In the genomic region with DNA sequence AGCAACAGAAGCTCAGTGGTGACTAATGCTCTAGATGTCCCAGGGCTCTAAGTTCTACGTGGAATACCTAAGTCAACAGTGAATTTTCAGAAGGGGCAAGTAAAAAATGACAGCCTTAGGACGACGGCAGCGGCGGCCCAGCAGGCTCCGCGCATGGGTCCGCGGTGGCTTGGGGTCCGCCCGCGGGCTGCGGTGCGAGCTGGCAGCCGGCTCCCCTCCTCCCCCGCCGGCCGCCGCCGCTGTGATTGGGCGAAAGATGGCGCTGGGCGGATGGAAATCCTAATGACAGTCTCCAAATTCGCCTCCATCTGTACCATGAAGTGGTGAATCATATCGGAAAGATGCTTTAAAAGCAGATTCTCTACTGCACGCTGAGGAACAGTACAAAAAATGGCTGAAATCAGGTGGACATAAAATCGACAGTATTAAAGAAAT, we compare ENCODE assay signal across 8 cellular contexts.
DNase-seq lines count a peak whose midpoint lies in the region; ATAC-seq, FAIRE-seq and TF ChIP-seq lines count a peak whose summit lies in the region.

No MANE protein-coding gene starts in this region.

- H3K27me3 Mint-ChIP-seq in activated CD4-positive, alpha-beta T cell treated with anti-CD3 and anti-CD28 coated beads, Interleukin-2, amount 10 ng/mL, durations not matched to agents 24 days and 14 days, result peaks cover 44% of the 10 kb centered on the region
- peaks cover 17% of the 10 kb centered on the region for H3K27me3 Mint-ChIP-seq in stimulated activated memory B cell treated with anti-CD40 and anti-IgM and Interleukin-4, amounts not matched to agents 10 μg/mL and 1 μg/mL and 100 μg/mL, for 72 hours

- H3K4me3 Mint-ChIP-seq in activated CD4-positive, alpha-beta T cell treated with anti-CD3 and anti-CD28 coated beads, Interleukin-2, amount 10 ng/mL, durations not matched to agents 24 days and 14 days, result peak overlapping the region; percentile 53
- peak overlapping the region; percentile 57 for H3K4me3 Mint-ChIP-seq in stimulated activated memory B cell treated with anti-CD40 and anti-IgM and Interleukin-4, amounts not matched to agents 10 μg/mL and 1 μg/mL and 100 μg/mL, for 72 hours

- TF ChIP-seq POLR2A in NB4 (IDR thresholded peaks at IDR 0.05; ENCODE audit: extremely low read depth, insufficient read length) (no peak), H1 (IDR thresholded peaks at IDR 0.05; ENCODE audit: control extremely low read depth in 1 of 2, low read depth in 2 of 2, low read length in 2 of 2) (no peak)

- intact Hi-C loops in activated CD4-positive, alpha-beta T cell treated with anti-CD3 and anti-CD28 coated beads, Interleukin-2, amount 10 ng/mL, durations not matched to agents 24 days and 14 days (cut with micrococcal nuclease), result no loop called here

- H2BK15ac ChIP-seq in H1 (ENCODE audit: low read length), result no peak overlapping the region

- no peak overlapping the region for H2BK120ac ChIP-seq in H1 (replicated peaks; ENCODE audit: low read depth, low read length)

- H3K4me1 Mint-ChIP-seq in activated CD4-positive, alpha-beta T cell treated with anti-CD3 and anti-CD28 coated beads, Interleukin-2, amount 10 ng/mL, durations not matched to agents 24 days and 14 days, result peaks cover 5% of the 10 kb centered on the region
- peaks cover 21% of the 10 kb centered on the region for H3K4me1 Mint-ChIP-seq in stimulated activated memory B cell treated with anti-CD40 and anti-IgM and Interleukin-4, amounts not matched to agents 10 μg/mL and 1 μg/mL and 100 μg/mL, for 72 hours

- DNase-seq in DMS79 (lab: John Stamatoyannopoulos, UW) (peak; percentile 35), NB4 (ENCODE audit: low read depth) (peak; percentile 89), H1 (ENCODE audit: low read depth in 1 of 2, low spot score in 2 of 2) (peak in 1 of 2 experiments; percentile 79), midbrain (lab: John Stamatoyannopoulos, UW) (peak; percentile 29)
- DNase-seq in activated CD4-positive, alpha-beta T cell treated with anti-CD3 and anti-CD28 coated beads, Interleukin-2, amount 10 ng/mL, durations not matched to agents 24 days and 14 days, result peak; percentile 74

- H3K18ac ChIP-seq in H1 (ENCODE audit: extremely low read depth, low read length), result no peak overlapping the region

- H2BK12ac ChIP-seq in H1 (ENCODE audit: low read depth, low read length), result no peak overlapping the region

- peaks cover under 1 to 8% (median 2%) of the 10 kb centered on the region in 4 experiments; a peak in 6 of 7 replicates for H3K4me1 ChIP-seq in H1 (replicated peaks in 1 of 4; ENCODE audit: control insufficient read depth in 3 of 4, insufficient read depth in 4 of 4, low read length in 3 of 4)

- H4K5ac ChIP-seq in H1 (ENCODE audit: insufficient read length, low read depth, low read length), result no peak overlapping the region

- H3K23me2 ChIP-seq in H1 (ENCODE audit: low read depth, low read length), result no peaks in the 10 kb centered on the region

- POLR2A ChIA-PET in H1 (lab: Charles Lee; ENCODE audit: partially characterized antibody), result interaction anchor here (2.0 kb wide), 1 partner anchor 223 kb away, joined by 9 read pairs; a partner anchor contains a TSS

- H3K79me2 ChIP-seq in H1 (ENCODE audit: control insufficient read depth in 1 of 2, insufficient read depth in 2 of 2, low read length in 2 of 2), result no peaks in the 10 kb centered on the region

- H3K79me1 ChIP-seq in H1 (ENCODE audit: low read depth, low read length), result no peaks in the 10 kb centered on the region

- no peak overlapping the region for H3K56ac ChIP-seq in H1 (replicated peaks; ENCODE audit: insufficient read length, low read depth, low read length)

- TF ChIP-seq CTCF in NB4 (IDR thresholded peaks at IDR 0.05; ENCODE audit: low read depth, low read length) (no peak), H1 (IDR thresholded peaks at IDR 0.05; ENCODE audit: control extremely low read depth in 1 of 3, insufficient read depth in 1 of 3, low read depth in 1 of 3, low read length in 3 of 3) (peak in 1 of 3 experiments; percentile 3; a peak in 1 of 4 replicates)

- H3K36me3 ChIP-seq in H1 (ENCODE audit: control insufficient read depth in 2 of 4, insufficient read depth in 4 of 4, low read length in 3 of 4), result no peaks in the 10 kb centered on the region

- peak overlapping the region; percentile 59 to 67 for H3K4me2 ChIP-seq in H1 (ENCODE audit: insufficient read depth in 1 of 2, low read depth in 2 of 2, low read length in 2 of 2)

- no peaks in the 10 kb centered on the region for H3K36me3 Mint-ChIP-seq in activated CD4-positive, alpha-beta T cell treated with anti-CD3 and anti-CD28 coated beads, Interleukin-2, amount 10 ng/mL, durations not matched to agents 24 days and 14 days (ENCODE audit: low read depth)
- H3K36me3 Mint-ChIP-seq in stimulated activated memory B cell treated with anti-CD40 and anti-IgM and Interleukin-4, amounts not matched to agents 10 μg/mL and 1 μg/mL and 100 μg/mL, for 72 hours, result no peaks in the 10 kb centered on the region

- H3K27ac ChIP-seq in H1 (ENCODE audit: low read depth, low read length), result no peak overlapping the region

- no peak overlapping the region for H2BK20ac ChIP-seq in H1 (ENCODE audit: low read length)

- TF ChIP-seq EP300 in H1 (IDR thresholded peaks at IDR 0.05; ENCODE audit: borderline replicate concordance in 1 of 2, low read depth in 2 of 2, low read length in 2 of 2), result no peak

- H4K20me1 ChIP-seq in H1 (replicated peaks in 1 of 2; ENCODE audit: control insufficient read depth in 1 of 2, insufficient read depth in 2 of 2, low read length in 2 of 2), result no peaks in the 10 kb centered on the region

- WGBS in H1 (ENCODE audit: extremely low coverage in 1 of 2, insufficient coverage in 1 of 2, insufficient read length in 1 of 2, insufficient replicate concordance in 2 of 2, low coverage in 1 of 2, low lambda C conversion rate in 2 of 2, missing lambda C conversion rate in 1 of 2), 2 experiments, result 5% methylated on average over 27 of the region's 27 CpGs; no CpG with 5 or more reads in 1 of the 2 experiments

- no peak overlapping the region for H3K27ac Mint-ChIP-seq in activated CD4-positive, alpha-beta T cell treated with anti-CD3 and anti-CD28 coated beads, Interleukin-2, amount 10 ng/mL, durations not matched to agents 24 days and 14 days
- no peak overlapping the region for H3K27ac Mint-ChIP-seq in stimulated activated memory B cell treated with anti-CD40 and anti-IgM and Interleukin-4, amounts not matched to agents 10 μg/mL and 1 μg/mL and 100 μg/mL, for 72 hours

- peak overlapping the region; percentile 99 for H2AFZ ChIP-seq in H1 (ENCODE audit: low read length)

- ATAC-seq in stimulated activated memory B cell treated with anti-CD40 and anti-IgM and Interleukin-4, amounts not matched to agents 10 μg/mL and 1 μg/mL and 100 μg/mL, for 72 hours, result peak; percentile 51
- no peak for ATAC-seq in HG03521 (IDR thresholded peaks at IDR 0.05; ENCODE audit: unreplicated experiment)
- ATAC-seq in HG03520 (IDR thresholded peaks at IDR 0.05; ENCODE audit: unreplicated experiment), result no peak

- H3K9me3 Mint-ChIP-seq in activated CD4-positive, alpha-beta T cell treated with anti-CD3 and anti-CD28 coated beads, Interleukin-2, amount 10 ng/mL, durations not matched to agents 24 days and 14 days, result no peaks in the 10 kb centered on the region
- H3K9me3 Mint-ChIP-seq in stimulated activated memory B cell treated with anti-CD40 and anti-IgM and Interleukin-4, amounts not matched to agents 10 μg/mL and 1 μg/mL and 100 μg/mL, for 72 hours, result no peaks in the 10 kb centered on the region

- no peak overlapping the region for H3K9ac ChIP-seq in H1 (replicated peaks in 1 of 4; ENCODE audit: extremely low read depth in 1 of 4, low read depth in 3 of 4, low read length in 3 of 4)

- no peak overlapping the region for H2BK5ac ChIP-seq in H1 (ENCODE audit: low read depth, low read length)

- H4K8ac ChIP-seq in H1 (ENCODE audit: extremely low read depth, insufficient read depth, low read length), result no peak overlapping the region

- CTCF ChIA-PET in H1 (lab: Charles Lee; ENCODE audit: partially characterized antibody), result interaction anchor here (1.0 to 1.3 kb wide), 2 partner anchors 123 to 167 kb away, joined by 3 to 4 read pairs; no protein-coding TSS in a partner anchor

- H3K4me3 ChIP-seq in NB4 (ENCODE audit: low read depth, low read length) (peak overlapping the region; percentile 30), H1 (ENCODE audit: extremely low read depth in 1 of 4, insufficient read depth in 2 of 4, low read depth in 3 of 4, low read length in 4 of 4) (peak overlapping the region in 3 of 4 experiments; percentile 9 to 53 (median 11); a peak in 5 of 8 replicates)

- no peaks in the 10 kb centered on the region for H3K9me3 ChIP-seq in H1 (ENCODE audit: insufficient read depth in 2 of 2, low read depth in 1 of 2, low read length in 1 of 2)

- no peak overlapping the region for H3K14ac ChIP-seq in H1 (ENCODE audit: insufficient read length)

- FAIRE-seq in H1 (lab: Jason Lieb, UNC), result no peak

- TF ChIP-seq RAD21 in H1 (IDR thresholded peaks at IDR 0.05 in 1 of 2, conservative IDR thresholded peaks at IDR 0.05 in 1 of 2; ENCODE audit: low read depth in 2 of 2, low read length in 2 of 2), result peak in 1 of 2 experiments; percentile 24; a peak in 2 of 4 replicates

- 0 out of 7 replicates have a peak, but pooled peaks cover 0 to 2% (median 0%) of the 10 kb centered on the region in 4 experiments for H3K27me3 ChIP-seq in H1 (replicated peaks in 1 of 4; ENCODE audit: control insufficient read depth in 3 of 4, extremely low read depth in 1 of 4, insufficient read depth in 3 of 4, low read length in 3 of 4)

- H4K91ac ChIP-seq in H1 (replicated peaks; ENCODE audit: insufficient read length, low read length), result no peak overlapping the region

- H2AK5ac ChIP-seq in H1 (ENCODE audit: low read depth, low read length), result no peak overlapping the region

- H3K23ac ChIP-seq in H1 (ENCODE audit: insufficient read length), result no peak overlapping the region

- no peak overlapping the region for H3K4ac ChIP-seq in H1 (replicated peaks; ENCODE audit: insufficient read length, low read depth, low read length)

TF ChIP-seq in H1, 55 proteins besides CTCF, POLR2A, EP300 and RAD21 (continues in another document):
- TF ChIP-seq CHD1 (IDR thresholded peaks at IDR 0.05; ENCODE audit: low read depth, low read length), result no peak
- TF ChIP-seq TBP (IDR thresholded peaks at IDR 0.05; ENCODE audit: low read depth, low read length), result no peak
- no peak for TF ChIP-seq FOSL1 (IDR thresholded peaks at IDR 0.05; ENCODE audit: insufficient read depth, low read depth, low read length)
- TF ChIP-seq CREB1 (IDR thresholded peaks at IDR 0.05), result no peak
- no peak for TF ChIP-seq JUND (IDR thresholded peaks at IDR 0.05; ENCODE audit: low read length)
- no peak for TF ChIP-seq CBX5 (IDR thresholded peaks at IDR 0.05; ENCODE audit: low read depth, low read length)
- no peak for TF ChIP-seq TAF1 (IDR thresholded peaks at IDR 0.05; ENCODE audit: low read depth, low read length)
- 0 out of 4 replicates have a peak, but pooled peaks of 1 of the 2 experiments have one; percentile 37 for TF ChIP-seq SIN3A (conservative IDR thresholded peaks at IDR 0.05 in 1 of 2, IDR thresholded peaks at IDR 0.05 in 1 of 2; ENCODE audit: low read depth in 1 of 2, low read length in 2 of 2)
